2 cellular contexts compared by ENCODE assay signal in the genomic region with DNA sequence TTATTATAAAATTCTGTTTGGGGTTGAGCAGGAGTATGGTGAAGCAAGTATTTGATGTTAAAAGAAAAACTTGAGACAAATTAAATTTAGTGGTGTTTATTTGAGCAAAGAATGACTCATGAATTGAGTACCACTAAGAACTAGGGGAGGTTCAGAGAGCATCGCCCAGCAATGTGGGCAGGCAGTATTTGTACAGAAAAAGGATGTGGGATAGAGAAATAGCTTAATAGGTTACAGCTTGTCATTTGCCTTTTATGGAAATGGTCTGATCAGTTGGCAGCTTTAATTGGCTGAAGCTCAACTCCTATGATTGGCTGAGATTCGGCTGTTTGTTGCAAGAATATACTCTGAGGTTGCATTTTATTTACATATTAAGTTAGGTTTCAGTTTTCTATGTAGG.
TF ChIP-seq lines count a peak whose summit lies in the region.

No MANE protein-coding gene starts in this region.

TF ChIP-seq in IMR-90, 13 proteins besides CTCF, POLR2A, EP300 and RAD21:
- TF ChIP-seq NFE2L2 (IDR thresholded peaks at IDR 0.05; ENCODE audit: low read depth, low read length) (no peak), RFX5 (IDR thresholded peaks at IDR 0.05; ENCODE audit: low read depth, low read length) (no peak), CHD1 (IDR thresholded peaks at IDR 0.05; ENCODE audit: low read depth, low read length) (no peak), MAZ (IDR thresholded peaks at IDR 0.05; ENCODE audit: borderline replicate concordance, low read depth, low read length) (no peak), RCOR1 (IDR thresholded peaks at IDR 0.05; ENCODE audit: insufficient replicate concordance, low read length) (no peak), MXI1 (IDR thresholded peaks at IDR 0.05; ENCODE audit: borderline replicate concordance, low read depth, low read length) (no peak), MAFK (IDR thresholded peaks at IDR 0.05; ENCODE audit: low read depth, low read length) (no peak), FOS (IDR thresholded peaks at IDR 0.05; ENCODE audit: low read depth, low read length) (no peak), BHLHE40 (IDR thresholded peaks at IDR 0.05; ENCODE audit: low read depth, low read length) (no peak), SMC3 (IDR thresholded peaks at IDR 0.05; ENCODE audit: low read depth, low read length) (no peak)
- TF ChIP-seq, protein P1, sequence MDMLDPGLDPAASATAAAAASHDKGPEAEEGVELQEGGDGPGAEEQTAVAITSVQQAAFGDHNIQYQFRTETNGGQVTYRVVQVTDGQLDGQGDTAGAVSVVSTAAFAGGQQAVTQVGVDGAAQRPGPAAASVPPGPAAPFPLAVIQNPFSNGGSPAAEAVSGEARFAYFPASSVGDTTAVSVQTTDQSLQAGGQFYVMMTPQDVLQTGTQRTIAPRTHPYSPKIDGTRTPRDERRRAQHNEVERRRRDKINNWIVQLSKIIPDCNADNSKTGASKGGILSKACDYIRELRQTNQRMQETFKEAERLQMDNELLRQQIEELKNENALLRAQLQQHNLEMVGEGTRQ (IDR thresholded peaks at IDR 0.05; ENCODE audit: low read depth, low read length) = no peak
- TF ChIP-seq, protein P2, sequence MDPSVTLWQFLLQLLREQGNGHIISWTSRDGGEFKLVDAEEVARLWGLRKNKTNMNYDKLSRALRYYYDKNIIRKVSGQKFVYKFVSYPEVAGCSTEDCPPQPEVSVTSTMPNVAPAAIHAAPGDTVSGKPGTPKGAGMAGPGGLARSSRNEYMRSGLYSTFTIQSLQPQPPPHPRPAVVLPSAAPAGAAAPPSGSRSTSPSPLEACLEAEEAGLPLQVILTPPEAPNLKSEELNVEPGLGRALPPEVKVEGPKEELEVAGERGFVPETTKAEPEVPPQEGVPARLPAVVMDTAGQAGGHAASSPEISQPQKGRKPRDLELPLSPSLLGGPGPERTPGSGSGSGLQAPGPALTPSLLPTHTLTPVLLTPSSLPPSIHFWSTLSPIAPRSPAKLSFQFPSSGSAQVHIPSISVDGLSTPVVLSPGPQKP (IDR thresholded peaks at IDR 0.05; ENCODE audit: borderline replicate concordance, low read depth, low read length) = no peak
TF ChIP-seq in IMR-90: peak in this region for 0.

TF ChIP-seq in HepG2, 621 proteins besides CTCF, POLR2A, EP300 and RAD21:
- TF ChIP-seq ZNF737 (CRISPR knock-in tag; IDR thresholded peaks at IDR 0.05; ENCODE audit: borderline replicate concordance) = no peak
- TF ChIP-seq ZBTB34 (CRISPR knock-in tag; IDR thresholded peaks at IDR 0.05) = no peak
- TF ChIP-seq TMF1 (CRISPR knock-in tag; IDR thresholded peaks at IDR 0.05; ENCODE audit: low read depth) = no peak
- no peak for TF ChIP-seq KLF16 (CRISPR knock-in tag; IDR thresholded peaks at IDR 0.05)
- TF ChIP-seq ZNF451 (CRISPR knock-in tag; IDR thresholded peaks at IDR 0.05) = no peak
- TF ChIP-seq, protein P1 (IDR thresholded peaks at IDR 0.05; ENCODE audit: low read depth, low read length) = no peak
- TF ChIP-seq, protein P1 (CRISPR knock-in tag; IDR thresholded peaks at IDR 0.05; ENCODE audit: borderline replicate concordance) = no peak
- TF ChIP-seq REXO4 (CRISPR knock-in tag; IDR thresholded peaks at IDR 0.05; ENCODE audit: borderline replicate concordance) = no peak
- TF ChIP-seq ARNTL (CRISPR knock-in tag; IDR thresholded peaks at IDR 0.05) = no peak
- TF ChIP-seq, protein P3, sequence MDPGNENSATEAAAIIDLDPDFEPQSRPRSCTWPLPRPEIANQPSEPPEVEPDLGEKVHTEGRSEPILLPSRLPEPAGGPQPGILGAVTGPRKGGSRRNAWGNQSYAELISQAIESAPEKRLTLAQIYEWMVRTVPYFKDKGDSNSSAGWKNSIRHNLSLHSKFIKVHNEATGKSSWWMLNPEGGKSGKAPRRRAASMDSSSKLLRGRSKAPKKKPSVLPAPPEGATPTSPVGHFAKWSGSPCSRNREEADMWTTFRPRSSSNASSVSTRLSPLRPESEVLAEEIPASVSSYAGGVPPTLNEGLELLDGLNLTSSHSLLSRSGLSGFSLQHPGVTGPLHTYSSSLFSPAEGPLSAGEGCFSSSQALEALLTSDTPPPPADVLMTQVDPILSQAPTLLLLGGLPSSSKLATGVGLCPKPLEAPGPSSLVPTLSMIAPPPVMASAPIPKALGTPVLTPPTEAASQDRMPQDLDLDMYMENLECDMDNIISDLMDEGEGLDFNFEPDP (CRISPR knock-in tag; conservative IDR thresholded peaks at IDR 0.05) = no peak
- no peak for TF ChIP-seq NFE2L2 (IDR thresholded peaks at IDR 0.05; ENCODE audit: low read length)
- TF ChIP-seq ZNF382 (CRISPR knock-in tag; IDR thresholded peaks at IDR 0.05; ENCODE audit: borderline replicate concordance) = no peak
- no peak for TF ChIP-seq HINFP (CRISPR knock-in tag; IDR thresholded peaks at IDR 0.05; ENCODE audit: low read depth)
